Comparison of ENCODE assay signal across 10 cellular contexts in genomic region chr7:43302211-43302711, GRCh38.
A peak's percentile ranks its signal among the peaks of the same experiment; 100 is the strongest.
DNase-seq lines count a peak whose midpoint lies in the region; ATAC-seq and TF ChIP-seq lines count a peak whose summit lies in the region.
"Had no signal": no experiment of that assay in that cellular context is flagged by ENCODE, and none has a peak within 500 bp of the region (broad histone marks: within the 10 kb centered on the region; RNA-seq: fewer than 3 reads in every experiment).

No MANE protein-coding gene starts in this region.

- no peaks in the 10 kb centered on the region for H3K9me3 ChIP-seq in RWPE2 (ENCODE audit: severe bottlenecking)
- H3K9me3 ChIP-seq: lower lobe of right lung had no signal

- POLR2A ChIA-PET in activated CD8-positive, alpha-beta T cell treated with anti-CD3 and anti-CD28 coated beads for 36 hours (lab: Charles Lee) = no interaction called here
- POLR2A ChIA-PET in activated CD8-positive, alpha-beta T cell treated with anti-CD3 and anti-CD28 coated beads, Interleukin-2, amount 10 ng/mL, durations not matched to agents 7 days and 5 days (lab: Charles Lee) = no interaction called here

- intact Hi-C loops in activated CD8-positive, alpha-beta T cell treated with anti-CD3 and anti-CD28 coated beads for 36 hours (cut with micrococcal nuclease) = loop anchor here (5.0 kb wide), 1 partner anchor 140 kb away; no protein-coding TSS in a partner anchor

- ATAC-seq in activated CD8-positive, alpha-beta T cell treated with anti-CD3 and anti-CD28 coated beads for 36 hours = peak; percentile 81
- ATAC-seq in activated CD8-positive, alpha-beta T cell treated with anti-CD3 and anti-CD28 coated beads, Interleukin-2, amount 10 ng/mL, durations not matched to agents 7 days and 5 days = no peak
- ATAC-seq in RWPE2 (ENCODE audit: low read depth) (peak; percentile 90), HG03045 (IDR thresholded peaks at IDR 0.05; ENCODE audit: unreplicated experiment) (no peak)

- H3K4me1 ChIP-seq in RWPE2 (ENCODE audit: insufficient read depth, poor library complexity, severe bottlenecking) = no peaks in the 10 kb centered on the region
- H3K4me1 ChIP-seq: lower lobe of right lung had no signal

- peaks cover 16% of the 10 kb centered on the region for H3K27me3 Mint-ChIP-seq in activated CD8-positive, alpha-beta T cell treated with anti-CD3 and anti-CD28 coated beads for 36 hours
- H3K27me3 Mint-ChIP-seq in activated CD8-positive, alpha-beta T cell treated with anti-CD3 and anti-CD28 coated beads, Interleukin-2, amount 10 ng/mL, durations not matched to agents 7 days and 5 days (ENCODE audit: low read depth) = no peaks in the 10 kb centered on the region

- no peaks in the 10 kb centered on the region for H3K27me3 ChIP-seq in RWPE2 (ENCODE audit: insufficient read depth, poor library complexity, severe bottlenecking)

- H3K27ac Mint-ChIP-seq in activated CD8-positive, alpha-beta T cell treated with anti-CD3 and anti-CD28 coated beads for 36 hours = no peak overlapping the region
- H3K27ac Mint-ChIP-seq in activated CD8-positive, alpha-beta T cell treated with anti-CD3 and anti-CD28 coated beads, Interleukin-2, amount 10 ng/mL, durations not matched to agents 7 days and 5 days = no peak overlapping the region

- H3K36me3 ChIP-seq in RWPE2 (ENCODE audit: low read depth) = no peaks in the 10 kb centered on the region
- H3K36me3 ChIP-seq: lower lobe of right lung had no signal

- TF ChIP-seq CTCF in activated CD8-positive, alpha-beta T cell treated with anti-CD3 and anti-CD28 coated beads for 36 hours (IDR thresholded peaks at IDR 0.05) = no peak
- TF ChIP-seq CTCF in RWPE2 (IDR thresholded peaks at IDR 0.05; ENCODE audit: poor library complexity, severe bottlenecking) = no peak
- TF ChIP-seq CTCF in fibroblast of mammary gland (conservative IDR thresholded peaks at IDR 0.05; ENCODE audit: control insufficient read depth, insufficient read depth, low read depth, low read length) = no peak

- no peak overlapping the region for H3K27ac ChIP-seq in RWPE2 (ENCODE audit: poor library complexity, severe bottlenecking)
- H3K27ac ChIP-seq: lower lobe of right lung had no signal

- DNase-seq in activated CD8-positive, alpha-beta T cell treated with anti-CD3 and anti-CD28 coated beads for 36 hours = peak; percentile 68
- no peak for DNase-seq in activated CD8-positive, alpha-beta T cell treated with anti-CD3 and anti-CD28 coated beads, Interleukin-2, amount 10 ng/mL, durations not matched to agents 7 days and 5 days
- DNase-seq in RWPE2 (ENCODE audit: low spot score) (no peak), fibroblast of mammary gland (ENCODE audit: low read depth) (peak; percentile 60), skeletal muscle cell (ENCODE audit: low read depth) (peak; percentile 62), NCI-H2196 treated with DMSO at 0.1 percent for 48 hours (lab: John Stamatoyannopoulos, UW; ENCODE audit: unreplicated experiment) (no peak), NCI-H2171 treated with DMSO at 0.1 percent for 48 hours (lab: John Stamatoyannopoulos, UW) (no peak)
- DNase-seq: lower lobe of right lung, NCI-H2029 had no signal

- H3K4me3 ChIP-seq in RWPE2 (ENCODE audit: severe bottlenecking) = no peak overlapping the region
- H3K4me3 ChIP-seq in fibroblast of mammary gland (ENCODE audit: control insufficient read depth, low read depth, low read length) = no peak overlapping the region
- H3K4me3 ChIP-seq in skeletal muscle cell (ENCODE audit: low read depth, low read length) = no peak overlapping the region
- H3K4me3 ChIP-seq: lower lobe of right lung had no signal

- no peaks in the 10 kb centered on the region for H3K9me3 Mint-ChIP-seq in activated CD8-positive, alpha-beta T cell treated with anti-CD3 and anti-CD28 coated beads for 36 hours
- H3K9me3 Mint-ChIP-seq in activated CD8-positive, alpha-beta T cell treated with anti-CD3 and anti-CD28 coated beads, Interleukin-2, amount 10 ng/mL, durations not matched to agents 7 days and 5 days (ENCODE audit: insufficient read depth) = no peaks in the 10 kb centered on the region

- CTCF ChIA-PET in activated CD8-positive, alpha-beta T cell treated with anti-CD3 and anti-CD28 coated beads for 36 hours (lab: Charles Lee) = interaction anchor here (1.2 to 3.8 kb wide), 2 partner anchors 12 to 41 kb away, joined by 3 to 20 read pairs; no protein-coding TSS in a partner anchor
- CTCF ChIA-PET in activated CD8-positive, alpha-beta T cell treated with anti-CD3 and anti-CD28 coated beads, Interleukin-2, amount 10 ng/mL, durations not matched to agents 7 days and 5 days (lab: Charles Lee) = no interaction called here

- peaks cover 32% of the 10 kb centered on the region for H3K4me1 Mint-ChIP-seq in activated CD8-positive, alpha-beta T cell treated with anti-CD3 and anti-CD28 coated beads for 36 hours (ENCODE audit: low read depth)
- H3K4me1 Mint-ChIP-seq in activated CD8-positive, alpha-beta T cell treated with anti-CD3 and anti-CD28 coated beads, Interleukin-2, amount 10 ng/mL, durations not matched to agents 7 days and 5 days (ENCODE audit: low read depth) = peaks cover 6% of the 10 kb centered on the region

- H3K36me3 Mint-ChIP-seq in activated CD8-positive, alpha-beta T cell treated with anti-CD3 and anti-CD28 coated beads for 36 hours (ENCODE audit: low read depth) = no peaks in the 10 kb centered on the region
- H3K36me3 Mint-ChIP-seq in activated CD8-positive, alpha-beta T cell treated with anti-CD3 and anti-CD28 coated beads, Interleukin-2, amount 10 ng/mL, durations not matched to agents 7 days and 5 days (ENCODE audit: low read depth) = no peaks in the 10 kb centered on the region

- no peak overlapping the region for H3K4me3 Mint-ChIP-seq in activated CD8-positive, alpha-beta T cell treated with anti-CD3 and anti-CD28 coated beads for 36 hours
- H3K4me3 Mint-ChIP-seq in activated CD8-positive, alpha-beta T cell treated with anti-CD3 and anti-CD28 coated beads, Interleukin-2, amount 10 ng/mL, durations not matched to agents 7 days and 5 days = no peak overlapping the region

Comparison
In these comparisons a context has a peak if more than half of its experiments do, and no peak if none do; other contexts are left out.
1. ATAC-seq: peak in activated CD8-positive, alpha-beta T cell treated with anti-CD3 and anti-CD28 coated beads for 36 hours (single experiment) and RWPE2 (single experiment); none in activated CD8-positive, alpha-beta T cell treated with anti-CD3 and anti-CD28 coated beads, Interleukin-2, amount 10 ng/mL, durations not matched to agents 7 days and 5 days (single experiment) and HG03045 (single experiment).
2. DNase-seq: peak in activated CD8-positive, alpha-beta T cell treated with anti-CD3 and anti-CD28 coated beads for 36 hours (single experiment), fibroblast of mammary gland (single experiment) and skeletal muscle cell (single experiment); none in activated CD8-positive, alpha-beta T cell treated with anti-CD3 and anti-CD28 coated beads, Interleukin-2, amount 10 ng/mL, durations not matched to agents 7 days and 5 days (single experiment), RWPE2 (single experiment), NCI-H2196 treated with DMSO at 0.1 percent for 48 hours (single experiment) and NCI-H2171 treated with DMSO at 0.1 percent for 48 hours (single experiment).